Comparison of ENCODE assay signal across 1 cellular context in genomic region chr14:31420319-31421081, GRCh38.
TF ChIP-seq lines count a peak whose summit lies in the region.

Gene HEATR5A, minus strand, starts transcription at chr14:31420550. Its CDS starts 17,575 bp downstream, at chr14:31402975.

TF ChIP-seq in A549, 52 proteins besides CTCF, POLR2A, EP300 and RAD21 (continued from another document):
- TF ChIP-seq, protein P1, sequence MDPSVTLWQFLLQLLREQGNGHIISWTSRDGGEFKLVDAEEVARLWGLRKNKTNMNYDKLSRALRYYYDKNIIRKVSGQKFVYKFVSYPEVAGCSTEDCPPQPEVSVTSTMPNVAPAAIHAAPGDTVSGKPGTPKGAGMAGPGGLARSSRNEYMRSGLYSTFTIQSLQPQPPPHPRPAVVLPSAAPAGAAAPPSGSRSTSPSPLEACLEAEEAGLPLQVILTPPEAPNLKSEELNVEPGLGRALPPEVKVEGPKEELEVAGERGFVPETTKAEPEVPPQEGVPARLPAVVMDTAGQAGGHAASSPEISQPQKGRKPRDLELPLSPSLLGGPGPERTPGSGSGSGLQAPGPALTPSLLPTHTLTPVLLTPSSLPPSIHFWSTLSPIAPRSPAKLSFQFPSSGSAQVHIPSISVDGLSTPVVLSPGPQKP (IDR thresholded peaks at IDR 0.05; ENCODE audit: low read depth, low read length) = no peak
- TF ChIP-seq REST (IDR thresholded peaks at IDR 0.05) (peak; percentile 58; the same call in 1 of the 2 replicates), CBX8 (IDR thresholded peaks at IDR 0.05) (no peak), ZFP36 (IDR thresholded peaks at IDR 0.05; ENCODE audit: borderline replicate concordance, partially characterized antibody) (no peak), ATOH8 (CRISPR knock-in tag; IDR thresholded peaks at IDR 0.05; ENCODE audit: low read depth) (no peak), FOXS1 (CRISPR knock-in tag; IDR thresholded peaks at IDR 0.05) (no peak), ZNF302 (CRISPR knock-in tag; IDR thresholded peaks at IDR 0.05) (no peak), HOXB13 (CRISPR knock-in tag; IDR thresholded peaks at IDR 0.05; ENCODE audit: low read depth) (no peak), HOXB5 (CRISPR knock-in tag; IDR thresholded peaks at IDR 0.05) (no peak), HEYL (CRISPR knock-in tag; IDR thresholded peaks at IDR 0.05) (no peak), CEBPB (IDR thresholded peaks at IDR 0.05) (no peak), MAZ (IDR thresholded peaks at IDR 0.05; ENCODE audit: borderline replicate concordance, low read depth, low read length) (no peak), ZSCAN20 (CRISPR knock-in tag; IDR thresholded peaks at IDR 0.05) (no peak), NR3C1 (IDR thresholded peaks at IDR 0.05) (no peak), KDM5A (IDR thresholded peaks at IDR 0.05) (0 out of 2 replicates have a peak, but pooled peaks have one; percentile 7), TP53 (CRISPR knock-in tag; IDR thresholded peaks at IDR 0.05) (no peak), CBX2 (IDR thresholded peaks at IDR 0.05; ENCODE audit: borderline replicate concordance, low read depth) (no peak), TFCP2L1 (CRISPR knock-in tag; IDR thresholded peaks at IDR 0.05) (0 out of 2 replicates have a peak, but pooled peaks have one; percentile 70), MAX (IDR thresholded peaks at IDR 0.05) (peak; percentile 73), PHF8 (IDR thresholded peaks at IDR 0.05; ENCODE audit: borderline replicate concordance, low read depth) (peak; percentile 98), KDM1A (IDR thresholded peaks at IDR 0.05; ENCODE audit: low read depth) (no peak; the same call in 1 of the 2 replicates), MYC (IDR thresholded peaks at IDR 0.05; ENCODE audit: borderline replicate concordance, low read length) (0 out of 2 replicates have a peak, but pooled peaks have one; percentile 48), CHD4 (IDR thresholded peaks at IDR 0.05; ENCODE audit: borderline replicate concordance) (no peak), ZC3H11A (IDR thresholded peaks at IDR 0.05) (no peak), FOSL2 (IDR thresholded peaks at IDR 0.05) (no peak), FOSL2 (CRISPR knock-in tag; IDR thresholded peaks at IDR 0.05) (no peak), MAFK (IDR thresholded peaks at IDR 0.05; ENCODE audit: partially characterized antibody) (no peak)
- TF ChIP-seq, protein P2, sequence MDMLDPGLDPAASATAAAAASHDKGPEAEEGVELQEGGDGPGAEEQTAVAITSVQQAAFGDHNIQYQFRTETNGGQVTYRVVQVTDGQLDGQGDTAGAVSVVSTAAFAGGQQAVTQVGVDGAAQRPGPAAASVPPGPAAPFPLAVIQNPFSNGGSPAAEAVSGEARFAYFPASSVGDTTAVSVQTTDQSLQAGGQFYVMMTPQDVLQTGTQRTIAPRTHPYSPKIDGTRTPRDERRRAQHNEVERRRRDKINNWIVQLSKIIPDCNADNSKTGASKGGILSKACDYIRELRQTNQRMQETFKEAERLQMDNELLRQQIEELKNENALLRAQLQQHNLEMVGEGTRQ (IDR thresholded peaks at IDR 0.05) = no peak
